In genomic region chr1:168042362-168042761, GRCh38 we compare ENCODE assay signal across 1 cellular context.
TF ChIP-seq lines count a peak whose summit lies in the region.

No MANE protein-coding gene starts in this region.

TF ChIP-seq in HepG2, 621 proteins besides CTCF, POLR2A, EP300 and RAD21 (continued from another document):
- TF ChIP-seq ZNF800 (CRISPR knock-in tag; IDR thresholded peaks at IDR 0.05) (no peak), NFKBIZ (CRISPR knock-in tag; IDR thresholded peaks at IDR 0.05) (no peak)
TF ChIP-seq in HepG2: peak in this region for 0.
